In the genomic region with DNA sequence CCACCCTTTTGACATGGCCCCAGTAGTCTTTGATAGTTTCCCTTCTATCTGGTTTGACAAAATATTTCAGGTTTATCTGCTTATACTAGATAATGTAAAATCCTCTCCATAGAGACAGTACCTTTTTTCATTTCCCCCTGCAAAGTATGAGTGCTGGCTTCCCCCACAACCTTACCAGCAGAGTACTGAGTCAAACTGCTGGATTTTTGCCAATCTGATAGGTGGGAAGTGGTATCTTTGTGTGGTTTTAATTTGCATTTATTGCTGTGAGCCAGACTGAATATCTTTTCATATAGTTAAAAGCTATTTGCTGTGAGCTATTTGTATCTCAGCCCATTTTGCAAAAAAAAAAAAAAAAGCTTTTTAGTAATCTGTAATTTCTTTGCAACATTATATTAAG, we compare ENCODE assay signal across 12 cellular contexts. TPM values are rescaled to one million over a fixed set of nuclear protein-coding genes. Genes with fewer than 3 reads are reported as not detected.
DNase-seq lines count a peak whose midpoint lies in the region; ATAC-seq and TF ChIP-seq lines count a peak whose summit lies in the region.
"Had no signal": no experiment of that assay in that cellular context is flagged by ENCODE, and none has a peak within 500 bp of the region (broad histone marks: within the 10 kb centered on the region; RNA-seq: fewer than 3 reads in every experiment).

No MANE protein-coding gene starts in this region.

- ATAC-seq in activated naive CD4-positive, alpha-beta T cell treated with anti-CD3 and anti-CD28 coated beads, Interleukin-2, amount 50 U/mL, for 72 hours = peak; percentile 55 to 61
- ATAC-seq in stimulated activated naive B cell treated with anti-CD40 and anti-IgM and Interleukin-4, amounts not matched to agents 10 μg/mL and 1 μg/mL and 100 μg/mL, for 72 hours (replicated peaks) = peak; percentile 38 to 49
- ATAC-seq: heart right ventricle, Right ventricle myocardium inferior had no signal

- no peak overlapping the region for H3K4me3 Mint-ChIP-seq in activated naive CD4-positive, alpha-beta T cell treated with anti-CD3 and anti-CD28 coated beads, Interleukin-2, amount 10 ng/mL, durations not matched to agents 7 days and 5 days
- H3K4me3 Mint-ChIP-seq in stimulated activated naive B cell treated with anti-CD40 and anti-IgM and Interleukin-4, amounts not matched to agents 10 μg/mL and 1 μg/mL and 100 μg/mL, for 72 hours = no peak overlapping the region
- H3K4me3 Mint-ChIP-seq in glutamatergic neuron (ENCODE audit: unreplicated experiment) = no peak overlapping the region

- peaks cover 18% of the 10 kb centered on the region for H3K27me3 Mint-ChIP-seq in activated naive CD4-positive, alpha-beta T cell treated with anti-CD3 and anti-CD28 coated beads, Interleukin-2, amount 10 ng/mL, durations not matched to agents 7 days and 5 days
- peaks cover 22 to 33% of the 10 kb centered on the region in 2 donors for H3K27me3 Mint-ChIP-seq in stimulated activated naive B cell treated with anti-CD40 and anti-IgM and Interleukin-4, amounts not matched to agents 10 μg/mL and 1 μg/mL and 100 μg/mL, for 72 hours
- peaks cover 16% of the 10 kb centered on the region for H3K27me3 Mint-ChIP-seq in glutamatergic neuron (ENCODE audit: unreplicated experiment)

- H3K4me1 Mint-ChIP-seq in activated naive CD4-positive, alpha-beta T cell treated with anti-CD3 and anti-CD28 coated beads, Interleukin-2, amount 10 ng/mL, durations not matched to agents 7 days and 5 days = no peaks in the 10 kb centered on the region
- peaks cover 0 to 1% of the 10 kb centered on the region in 2 donors for H3K4me1 Mint-ChIP-seq in stimulated activated naive B cell treated with anti-CD40 and anti-IgM and Interleukin-4, amounts not matched to agents 10 μg/mL and 1 μg/mL and 100 μg/mL, for 72 hours
- H3K4me1 Mint-ChIP-seq in glutamatergic neuron (ENCODE audit: low read depth, unreplicated experiment) = peaks cover 22% of the 10 kb centered on the region

- TF ChIP-seq CTCF in astrocyte of the spinal cord (IDR thresholded peaks at IDR 0.05; ENCODE audit: low read depth, low read length) (no peak), glutamatergic neuron (IDR thresholded peaks at IDR 0.05; ENCODE audit: partially characterized antibody, unreplicated experiment) (no peak)

- peaks cover 28 to 39% of the 10 kb centered on the region in 2 donors for H3K36me3 Mint-ChIP-seq in activated naive CD4-positive, alpha-beta T cell treated with anti-CD3 and anti-CD28 coated beads, Interleukin-2, amount 50 U/mL, for 72 hours
- H3K36me3 Mint-ChIP-seq in activated naive CD4-positive, alpha-beta T cell treated with anti-CD3 and anti-CD28 coated beads, Interleukin-2, amount 10 ng/mL, durations not matched to agents 7 days and 5 days = peaks cover 4% of the 10 kb centered on the region
- H3K36me3 Mint-ChIP-seq in stimulated activated naive B cell treated with anti-CD40 and anti-IgM and Interleukin-4, amounts not matched to agents 10 μg/mL and 1 μg/mL and 100 μg/mL, for 72 hours = peaks cover 4 to 12% of the 10 kb centered on the region in 2 donors
- H3K36me3 Mint-ChIP-seq in glutamatergic neuron (ENCODE audit: unreplicated experiment) = peaks cover 25% of the 10 kb centered on the region

- H3K4me3 ChIP-seq in astrocyte of the spinal cord (ENCODE audit: low read depth, low read length) = no peak overlapping the region
- H3K4me3 ChIP-seq: heart right ventricle had no signal

- CTCF ChIA-PET in activated naive CD4-positive, alpha-beta T cell treated with anti-CD3 and anti-CD28 coated beads, Interleukin-2, amount 10 ng/mL, durations not matched to agents 7 days and 5 days (lab: Charles Lee) = interaction anchor here (1.2 to 1.5 kb wide), 2 partner anchors 14 to 80 kb away, joined by 3 to 4 read pairs; no protein-coding TSS in a partner anchor

- H3K9me3 Mint-ChIP-seq in activated naive CD4-positive, alpha-beta T cell treated with anti-CD3 and anti-CD28 coated beads, Interleukin-2, amount 50 U/mL, for 72 hours = peaks cover 24 to 25% of the 10 kb centered on the region in 2 donors
- H3K9me3 Mint-ChIP-seq in activated naive CD4-positive, alpha-beta T cell treated with anti-CD3 and anti-CD28 coated beads, Interleukin-2, amount 10 ng/mL, durations not matched to agents 7 days and 5 days = peaks cover 20% of the 10 kb centered on the region
- H3K9me3 Mint-ChIP-seq in stimulated activated naive B cell treated with anti-CD40 and anti-IgM and Interleukin-4, amounts not matched to agents 10 μg/mL and 1 μg/mL and 100 μg/mL, for 72 hours = peaks cover 18 to 29% of the 10 kb centered on the region in 2 donors
- peaks cover 5% of the 10 kb centered on the region for H3K9me3 Mint-ChIP-seq in glutamatergic neuron (ENCODE audit: unreplicated experiment)

- peak overlapping the region in 1 of 2 donors; percentile 41 for H3K27ac Mint-ChIP-seq in activated naive CD4-positive, alpha-beta T cell treated with anti-CD3 and anti-CD28 coated beads, Interleukin-2, amount 50 U/mL, for 72 hours
- no peak overlapping the region for H3K27ac Mint-ChIP-seq in activated naive CD4-positive, alpha-beta T cell treated with anti-CD3 and anti-CD28 coated beads, Interleukin-2, amount 10 ng/mL, durations not matched to agents 7 days and 5 days
- H3K27ac Mint-ChIP-seq in stimulated activated naive B cell treated with anti-CD40 and anti-IgM and Interleukin-4, amounts not matched to agents 10 μg/mL and 1 μg/mL and 100 μg/mL, for 72 hours = no peak overlapping the region
- H3K27ac Mint-ChIP-seq in glutamatergic neuron (ENCODE audit: unreplicated experiment) = no peak overlapping the region

- no peak for DNase-seq in activated naive CD4-positive, alpha-beta T cell treated with anti-CD3 and anti-CD28 coated beads, Interleukin-2, amount 50 U/mL, for 72 hours (ENCODE audit: low spot score in 2 of 2)
- no peak for DNase-seq in activated naive CD4-positive, alpha-beta T cell treated with anti-CD3 and anti-CD28 coated beads, Interleukin-2, amount 10 ng/mL, durations not matched to agents 7 days and 5 days
- DNase-seq in M059J (ENCODE audit: low read depth) (peak; percentile 86), astrocyte of the spinal cord (ENCODE audit: low read depth, low spot score) (peak; percentile 69), glutamatergic neuron (no peak), NCI-H2171 (lab: John Stamatoyannopoulos, UW) (no peak), middle frontal gyrus (ENCODE audit: extremely low spot score, low spot score) (no peak)
- DNase-seq in stimulated activated naive B cell treated with anti-CD40 and anti-IgM and Interleukin-4, amounts not matched to agents 10 μg/mL and 1 μg/mL and 100 μg/mL, for 72 hours = no peak
- DNase-seq: COR-L47, heart right ventricle, NCI-H1694 treated with DMSO at 0.1 percent for 48 hours had no signal

- in situ Hi-C loops in astrocyte of the spinal cord (cut with HindIII; ENCODE audit: low sequenced_read_pairs) = no loop called here

RNA-seq across cellular contexts. Expression of gene HECTD2, which starts 32.1 kb away (rescaled TPM):
- total RNA-seq in activated naive CD4-positive, alpha-beta T cell treated with anti-CD3 and anti-CD28 coated beads, Interleukin-2, amount 50 U/mL, for 72 hours = 1 to 10 TPM; 3.0 to 6.0 TPM
- total RNA-seq in M059J (2014; rRNA removed; shearing (Covaris generic)) = 4.6 and 8.1 TPM in 2 replicates
- total RNA-seq in glutamatergic neuron (ENCODE audit: unreplicated experiment) = 27.6 TPM

Comparison
In these comparisons a context has a peak if more than half of its experiments do, and no peak if none do; other contexts are left out.
1. DNase-seq: peak in M059J (single experiment) and astrocyte of the spinal cord (single experiment); none in activated naive CD4-positive, alpha-beta T cell treated with anti-CD3 and anti-CD28 coated beads, Interleukin-2, amount 50 U/mL, for 72 hours (0 of 2), activated naive CD4-positive, alpha-beta T cell treated with anti-CD3 and anti-CD28 coated beads, Interleukin-2, amount 10 ng/mL, durations not matched to agents 7 days and 5 days (single experiment), stimulated activated naive B cell treated with anti-CD40 and anti-IgM and Interleukin-4, amounts not matched to agents 10 μg/mL and 1 μg/mL and 100 μg/mL, for 72 hours (single experiment), glutamatergic neuron (single experiment), NCI-H2171 (single experiment) and middle frontal gyrus (single experiment).